ENCODE assay signal across 11 cellular contexts in genomic region chr4:153346563-153346962, GRCh38. TPM values are rescaled to one million over a fixed set of nuclear protein-coding genes. Genes with fewer than 3 reads are reported as not detected.
DNase-seq lines count a peak whose midpoint lies in the region; TF ChIP-seq lines count a peak whose summit lies in the region.
"Had no signal": no experiment of that assay in that cellular context is flagged by ENCODE, and none has a peak within 500 bp of the region (broad histone marks: within the 10 kb centered on the region; RNA-seq: fewer than 3 reads in every experiment).

No MANE protein-coding gene starts in this region.

- WGBS in HUES64, result 50% methylated on average over 5 of the region's 5 CpGs

- H3K4me3 ChIP-seq in GM12864 (ENCODE audit: low read depth, low read length) (peak overlapping the region; percentile 15; the same call in 1 of the 2 replicates), HUES64 (ENCODE audit: low read length) (peak overlapping the region; percentile 67; the same call in 1 of the 2 replicates), astrocyte of the cerebellum (ENCODE audit: low read depth, low read length) (no peak overlapping the region), Peyer's patch (no peak overlapping the region)

- H3K4me1 ChIP-seq in HUES64 (ENCODE audit: insufficient read depth, low read length) (peaks cover 16% of the 10 kb centered on the region), Peyer's patch (no peaks in the 10 kb centered on the region)

- H3K9me3 ChIP-seq in HUES64 (ENCODE audit: insufficient read depth, low read depth, low read length) (no peaks in the 10 kb centered on the region), Peyer's patch (no peaks in the 10 kb centered on the region)

- peaks cover 18% of the 10 kb centered on the region for H3K36me3 ChIP-seq in HUES64 (ENCODE audit: insufficient read depth, low read length)
- no peaks in the 10 kb centered on the region for H3K36me3 ChIP-seq in Peyer's patch

- H3K27ac ChIP-seq in HUES64 (ENCODE audit: low read depth, low read length) (no peak overlapping the region), Peyer's patch (no peak overlapping the region)

- H3K27me3 ChIP-seq in HUES64 (ENCODE audit: insufficient read depth, low read length) (no peaks in the 10 kb centered on the region), Peyer's patch (no peaks in the 10 kb centered on the region)

- no peak for DNase-seq in GM12864 (ENCODE audit: low read depth)
- DNase-seq in astrocyte of the cerebellum (ENCODE audit: low read depth), result no peak
- peak; percentile 10 for DNase-seq in myocyte (ENCODE audit: low read depth)
- DNase-seq in Peyer's patch, result no peak
- DNase-seq in cerebellum (ENCODE audit: low spot score), result no peak
- DNase-seq in 8988T, result no peak
- DNase-seq: aorta, GOT3, islet precursor cell, natural killer cell had no signal

- TF ChIP-seq CTCF in GM12864 (IDR thresholded peaks at IDR 0.05; ENCODE audit: low read depth, low read length, missing control alignments) (no peak), astrocyte of the cerebellum (IDR thresholded peaks at IDR 0.05; ENCODE audit: low read depth, low read length, missing control alignments) (peak; percentile 32), Peyer's patch (IDR thresholded peaks at IDR 0.05) (no peak)

- no peak overlapping the region for H3K9ac ChIP-seq in HUES64 (ENCODE audit: low read depth, low read length)

- TF ChIP-seq POLR2A in Peyer's patch (IDR thresholded peaks at IDR 0.05), result no peak

- in situ Hi-C loops in astrocyte of the cerebellum (cut with HindIII; ENCODE audit: low sequenced_read_pairs), result loop anchor here (5.0 kb wide), 1 partner anchor 226 kb away; no protein-coding TSS in a partner anchor

RNA-seq across cellular contexts. Expression of gene MND1, which starts 2.1 kb away (rescaled TPM):
- polyA plus RNA-seq in HUES64 (2013, experiment 1 of 2), result 24.0 TPM
- polyA plus RNA-seq in HUES64 (2013, experiment 2 of 2), result 29.1 TPM
- total RNA-seq in myocyte, result 1.2 TPM in 1 of 2 replicates, not detected in the other
- not detected for polyA plus RNA-seq in myocyte (2012)
- total RNA-seq in Peyer's patch, result 1 to 10 TPM in 2 of 4 donors, not detected in 2; 3.5 to 7.4 TPM
- total RNA-seq in cerebellum, result 5.3 TPM

Comparison
In these comparisons a context has a peak if more than half of its experiments do, and no peak if none do; other contexts are left out.
1. H3K4me3 ChIP-seq: peak in GM12864 (single experiment) and HUES64 (single experiment); none in astrocyte of the cerebellum (single experiment) and Peyer's patch (0 of 4).